Comparison of ENCODE assay signal across 27 cellular contexts in the genomic region with DNA sequence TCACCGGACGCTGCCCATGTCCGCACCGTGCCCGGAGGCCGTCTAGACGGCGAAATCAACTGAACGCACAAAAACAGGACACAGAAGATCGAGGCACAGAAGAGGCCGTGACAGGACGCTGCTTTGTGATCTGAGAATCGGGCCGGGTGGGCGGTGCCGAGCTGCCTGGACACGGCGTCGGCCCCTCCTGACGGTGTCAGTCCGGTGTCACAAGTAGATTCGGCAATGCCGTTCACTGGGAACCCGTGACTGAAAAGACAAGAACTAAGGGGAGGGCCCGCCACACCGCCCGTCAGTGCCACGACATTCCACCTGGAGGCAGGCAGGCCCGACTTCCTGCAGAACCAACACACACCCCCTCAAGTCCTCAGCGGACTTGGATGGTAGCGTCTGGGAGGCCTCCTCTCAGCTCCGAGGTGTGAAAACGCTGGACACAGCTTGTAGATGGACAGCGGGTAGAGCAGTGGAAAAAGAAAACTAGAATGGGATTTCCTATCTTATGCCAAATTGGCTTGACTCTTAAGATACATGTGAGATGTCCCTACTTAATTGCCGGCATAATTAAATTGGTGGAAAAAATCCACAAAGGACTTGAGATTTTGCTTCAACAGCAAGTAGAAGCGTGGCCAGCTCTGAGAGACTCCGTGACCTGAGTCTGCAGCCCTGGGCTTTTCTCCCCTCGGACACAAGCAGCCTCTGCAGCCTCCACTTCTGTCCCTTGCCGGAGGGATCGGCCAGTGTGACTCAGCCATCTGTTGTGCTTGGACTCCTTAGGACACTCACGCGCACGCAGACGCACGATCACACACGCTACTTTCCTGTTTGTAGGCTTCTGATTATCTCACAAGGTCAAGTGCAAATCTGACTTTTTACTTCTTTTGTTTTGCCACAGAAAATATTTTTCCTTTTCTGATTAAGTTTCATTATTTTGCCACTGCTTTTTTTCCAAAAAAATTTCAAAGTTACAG.
DNase-seq lines count a peak whose midpoint lies in the region; ATAC-seq and TF ChIP-seq lines count a peak whose summit lies in the region.
"Had no signal": no experiment of that assay in that cellular context is flagged by ENCODE, and none has a peak within 500 bp of the region (broad histone marks: within the 10 kb centered on the region; RNA-seq: fewer than 3 reads in every experiment).

No MANE protein-coding gene starts in this region.

- intact Hi-C loops in sciatic nerve (cut with DNase I), result no loop called here
- intact Hi-C loops in activated T-helper 2 cell treated with anti-CD3 and anti-CD28 coated beads, Interferon-gamma antibody, Interleukin-2, Interleukin-4, amounts not matched to agents 10 μg/mL and 5 μg/mL and 100 μg/mL, durations not matched to agents 14 hours and 24 hours and 36 hours (cut with micrococcal nuclease), result no loop called here

- no peak for TF ChIP-seq CTCF in fibroblast of villous mesenchyme (IDR thresholded peaks at IDR 0.05; ENCODE audit: insufficient read depth, low read depth, low read length)

- DNase-seq in cerebellar cortex (ENCODE audit: low spot score) (peak; percentile 63), fibroblast of villous mesenchyme (ENCODE audit: low read depth) (peak; percentile 11), sciatic nerve (ENCODE audit: low spot score) (no peak), cortex of kidney (lab: John Stamatoyannopoulos, UW) (no peak)
- no peak for DNase-seq in activated T-helper 2 cell treated with anti-CD3 and anti-CD28 coated beads, Interferon-gamma antibody, Interleukin-2, Interleukin-4, amounts not matched to agents 10 μg/mL and 5 μg/mL and 100 μg/mL, durations not matched to agents 14 hours and 24 hours and 36 hours (ENCODE audit: low spot score)
- DNase-seq: activated CD4-positive, alpha-beta T cell treated with anti-CD3 and anti-CD28 coated beads, Interleukin-2, amount 10 ng/mL, durations not matched to agents 7 days and 5 days; activated naive CD4-positive, alpha-beta T cell treated with Interleukin-2 at 50 U/mL for 16 hours; activated T-cell treated with anti-CD3 and anti-CD28 coated beads, Interleukin-2, amount 50 U/mL, for 48 hours; CD8-positive, alpha-beta T cell; DMS 273 treated with DMSO at 0.1 percent for 48 hours; EL; lower lobe of right lung; NCI-H1048; NCI-H1694 treated with DMSO at 0.1 percent for 48 hours; NCI-H2171; NCI-H510A treated with DMSO at 0.1 percent for 48 hours; nephron progenitor cell; pancreas; PC-3; SHP77 treated with DMSO at 0.1 percent for 48 hours; stimulated activated naive CD4-positive, alpha-beta T cell treated with Interleukin-2 at 50 U/mL for 16 hours; SW 1271; T-helper 9 cell had no signal

- H3K9me3 Mint-ChIP-seq in activated T-helper 2 cell treated with anti-CD3 and anti-CD28 coated beads, Interferon-gamma antibody, Interleukin-2, Interleukin-4, amounts not matched to agents 10 μg/mL and 5 μg/mL and 100 μg/mL, durations not matched to agents 14 hours and 24 hours and 36 hours, result no peaks in the 10 kb centered on the region
- H3K9me3 Mint-ChIP-seq: CD8-positive, alpha-beta T cell; nephron progenitor cell had no signal

- no peaks in the 10 kb centered on the region for H3K27me3 Mint-ChIP-seq in activated T-helper 2 cell treated with anti-CD3 and anti-CD28 coated beads, Interferon-gamma antibody, Interleukin-2, Interleukin-4, amounts not matched to agents 10 μg/mL and 5 μg/mL and 100 μg/mL, durations not matched to agents 14 hours and 24 hours and 36 hours (ENCODE audit: low read depth)
- H3K27me3 Mint-ChIP-seq: activated CD4-positive, alpha-beta T cell treated with anti-CD3 and anti-CD28 coated beads, Interleukin-2, amount 10 ng/mL, durations not matched to agents 7 days and 5 days; B cell had no signal

- H3K4me1 Mint-ChIP-seq in activated T-helper 2 cell treated with anti-CD3 and anti-CD28 coated beads, Interferon-gamma antibody, Interleukin-2, Interleukin-4, amounts not matched to agents 10 μg/mL and 5 μg/mL and 100 μg/mL, durations not matched to agents 14 hours and 24 hours and 36 hours (ENCODE audit: low read depth), result no peaks in the 10 kb centered on the region
- H3K4me1 Mint-ChIP-seq: activated CD4-positive, alpha-beta T cell treated with anti-CD3 and anti-CD28 coated beads, Interleukin-2, amount 10 ng/mL, durations not matched to agents 7 days and 5 days; B cell had no signal

- no peaks in the 10 kb centered on the region for H3K36me3 Mint-ChIP-seq in activated T-helper 2 cell treated with anti-CD3 and anti-CD28 coated beads, Interferon-gamma antibody, Interleukin-2, Interleukin-4, amounts not matched to agents 10 μg/mL and 5 μg/mL and 100 μg/mL, durations not matched to agents 14 hours and 24 hours and 36 hours (ENCODE audit: low read depth)

- no peak overlapping the region for H3K4me3 ChIP-seq in fibroblast of villous mesenchyme (ENCODE audit: low read depth, low read length)
- H3K4me3 ChIP-seq: lower lobe of right lung, pancreas had no signal

- no peak overlapping the region for H3K4me3 Mint-ChIP-seq in activated T-helper 2 cell treated with anti-CD3 and anti-CD28 coated beads, Interferon-gamma antibody, Interleukin-2, Interleukin-4, amounts not matched to agents 10 μg/mL and 5 μg/mL and 100 μg/mL, durations not matched to agents 14 hours and 24 hours and 36 hours (ENCODE audit: low read depth)
- H3K4me3 Mint-ChIP-seq: activated CD4-positive, alpha-beta T cell treated with anti-CD3 and anti-CD28 coated beads, Interleukin-2, amount 10 ng/mL, durations not matched to agents 7 days and 5 days; B cell; CD8-positive, alpha-beta T cell; dendritic cell treated with granulocyte-macrophage colony-stimulating factor and Interleukin-4, amounts not matched to agents 40 ng/mL and 50 ng/mL, for 4 days; nephron progenitor cell had no signal

- ATAC-seq in sciatic nerve (peak; percentile 69), GM21717 (IDR thresholded peaks at IDR 0.05; ENCODE audit: unreplicated experiment) (no peak)
- ATAC-seq: CD8-positive, alpha-beta T cell; lower lobe of right lung; PC-3 had no signal

- no peak overlapping the region for H3K27ac Mint-ChIP-seq in activated T-helper 2 cell treated with anti-CD3 and anti-CD28 coated beads, Interferon-gamma antibody, Interleukin-2, Interleukin-4, amounts not matched to agents 10 μg/mL and 5 μg/mL and 100 μg/mL, durations not matched to agents 14 hours and 24 hours and 36 hours
- H3K27ac Mint-ChIP-seq: activated CD4-positive, alpha-beta T cell treated with anti-CD3 and anti-CD28 coated beads, Interleukin-2, amount 10 ng/mL, durations not matched to agents 7 days and 5 days; B cell; CD8-positive, alpha-beta T cell; dendritic cell treated with granulocyte-macrophage colony-stimulating factor and Interleukin-4, amounts not matched to agents 40 ng/mL and 50 ng/mL, for 4 days; nephron progenitor cell had no signal

TF ChIP-seq in PFSK-1, 5 proteins besides CTCF, POLR2A, EP300 and RAD21:
- peak; percentile 56 for TF ChIP-seq FOXP2 (optimal IDR thresholded peaks at IDR 0.05; ENCODE audit: borderline replicate concordance, extremely low read depth, extremely low read length, insufficient read depth)
- no peak for TF ChIP-seq SIN3A (IDR thresholded peaks at IDR 0.05; ENCODE audit: borderline replicate concordance, insufficient read depth, low read length)

Comparison
In these comparisons a context has a peak if more than half of its experiments do, and no peak if none do; other contexts are left out.
1. DNase-seq: peak in cerebellar cortex (single experiment) and fibroblast of villous mesenchyme (single experiment); none in sciatic nerve (single experiment), cortex of kidney (single experiment) and activated T-helper 2 cell treated with anti-CD3 and anti-CD28 coated beads, Interferon-gamma antibody, Interleukin-2, Interleukin-4, amounts not matched to agents 10 μg/mL and 5 μg/mL and 100 μg/mL, durations not matched to agents 14 hours and 24 hours and 36 hours (single experiment).